Comparison of ENCODE assay signal across 22 cellular contexts in the genomic region with DNA sequence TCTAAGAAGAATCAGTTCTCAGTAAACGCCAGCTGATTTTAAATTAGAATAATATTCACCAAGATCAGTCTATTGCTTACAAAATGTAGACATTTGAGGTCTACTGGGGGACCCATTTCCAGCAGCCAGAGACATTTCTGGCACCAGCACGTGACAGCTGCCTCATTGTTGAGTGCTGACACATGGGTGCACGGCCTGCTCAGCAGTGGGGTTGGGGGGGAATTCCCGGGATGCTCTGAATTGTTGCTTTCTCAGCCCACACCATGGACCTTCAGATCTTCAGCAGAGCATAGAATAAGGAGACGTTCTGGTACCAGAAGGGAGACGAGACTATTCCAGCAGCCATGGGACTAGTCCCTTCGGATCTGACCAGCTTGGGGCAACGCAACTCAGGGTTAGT. TPM values are rescaled to one million over a fixed set of nuclear protein-coding genes. Genes with fewer than 3 reads are reported as not detected.
"Had no signal": no experiment of that assay in that cellular context is flagged by ENCODE, and none has a peak within 500 bp of the region (broad histone marks: within the 10 kb centered on the region; RNA-seq: fewer than 3 reads in every experiment).

No MANE protein-coding gene starts in this region.

- H3K27ac ChIP-seq: body of pancreas, epithelial cell of prostate, gastroesophageal sphincter, hepatocyte, lower lobe of right lung, neutrophil, transverse colon had no signal

- H3K4me1 ChIP-seq: body of pancreas, gastroesophageal sphincter, transverse colon had no signal

- H2AFZ ChIP-seq: hepatocyte had no signal

- H3K4me2 ChIP-seq: hepatocyte, smooth muscle cell had no signal

- H3K27ac Mint-ChIP-seq: activated CD8-positive, alpha-beta T cell treated with anti-CD3 and anti-CD28 coated beads, Interleukin-2, amount 10 ng/mL, durations not matched to agents 7 days and 5 days; activated naive CD4-positive, alpha-beta T cell treated with anti-CD3 and anti-CD28 coated beads for 36 hours; dendritic cell treated with granulocyte-macrophage colony-stimulating factor and Interleukin-4, amounts not matched to agents 40 ng/mL and 50 ng/mL, for 4 days; effector memory CD8-positive, alpha-beta T cell; naive thymus-derived CD4-positive, alpha-beta T cell; stimulated activated memory B cell treated with anti-CD40 and anti-IgM and Interleukin-4, amounts not matched to agents 10 μg/mL and 1 μg/mL and 100 μg/mL, for 72 hours; WTC11 had no signal

- H3K27me3 Mint-ChIP-seq: dendritic cell treated with granulocyte-macrophage colony-stimulating factor and Interleukin-4, amounts not matched to agents 40 ng/mL and 50 ng/mL, for 4 days; stimulated activated memory B cell treated with anti-CD40 and anti-IgM and Interleukin-4, amounts not matched to agents 10 μg/mL and 1 μg/mL and 100 μg/mL, for 72 hours had no signal

- H3K79me2 ChIP-seq: hepatocyte had no signal

- ATAC-seq: activated CD8-positive, alpha-beta T cell treated with anti-CD3 and anti-CD28 coated beads, Interleukin-2, amount 10 ng/mL, durations not matched to agents 7 days and 5 days; body of pancreas; effector memory CD8-positive, alpha-beta T cell; gastroesophageal sphincter; left cardiac atrium; lower lobe of right lung; naive thymus-derived CD4-positive, alpha-beta T cell; right cardiac atrium; stimulated activated memory B cell treated with anti-CD40 and anti-IgM and Interleukin-4, amounts not matched to agents 10 μg/mL and 1 μg/mL and 100 μg/mL, for 72 hours; WTC11 had no signal

- H3K9me3 ChIP-seq: body of pancreas, lower lobe of right lung, neutrophil, transverse colon had no signal

- H3K36me3 ChIP-seq: gastroesophageal sphincter, lower lobe of right lung, neutrophil, transverse colon had no signal

- DNase-seq: activated CD4-positive, alpha-beta T cell treated with anti-CD3 and anti-CD28 coated beads for 48 hours; activated CD8-positive, alpha-beta T cell treated with anti-CD3 and anti-CD28 coated beads, Interleukin-2, amount 10 ng/mL, durations not matched to agents 7 days and 5 days; activated naive CD4-positive, alpha-beta T cell treated with anti-CD3 and anti-CD28 coated beads for 36 hours; body of pancreas; effector memory CD8-positive, alpha-beta T cell; left cardiac atrium; lower lobe of right lung; midbrain; naive thymus-derived CD4-positive, alpha-beta T cell; posterior cingulate gyrus; right cardiac atrium; transverse colon had no signal

- H3K4me3 ChIP-seq: body of pancreas, gastroesophageal sphincter, hepatocyte, lower lobe of right lung, smooth muscle cell, transverse colon had no signal

- H3K4me3 Mint-ChIP-seq: activated CD8-positive, alpha-beta T cell treated with anti-CD3 and anti-CD28 coated beads, Interleukin-2, amount 10 ng/mL, durations not matched to agents 7 days and 5 days; activated naive CD4-positive, alpha-beta T cell treated with anti-CD3 and anti-CD28 coated beads for 36 hours; central memory CD8-positive, alpha-beta T cell; dendritic cell treated with granulocyte-macrophage colony-stimulating factor and Interleukin-4, amounts not matched to agents 40 ng/mL and 50 ng/mL, for 4 days; effector memory CD8-positive, alpha-beta T cell; naive thymus-derived CD4-positive, alpha-beta T cell; stimulated activated memory B cell treated with anti-CD40 and anti-IgM and Interleukin-4, amounts not matched to agents 10 μg/mL and 1 μg/mL and 100 μg/mL, for 72 hours; WTC11 had no signal

- H3K4me1 Mint-ChIP-seq: central memory CD8-positive, alpha-beta T cell; stimulated activated memory B cell treated with anti-CD40 and anti-IgM and Interleukin-4, amounts not matched to agents 10 μg/mL and 1 μg/mL and 100 μg/mL, for 72 hours had no signal

- H3K27me3 ChIP-seq: body of pancreas, gastroesophageal sphincter, hepatocyte, neutrophil, transverse colon had no signal

RNA-seq across cellular contexts. Expression of a gene that starts 18.3 kb away (rescaled TPM):
- total RNA-seq: activated CD8-positive, alpha-beta T cell treated with anti-CD3 and anti-CD28 coated beads, Interleukin-2, amount 10 ng/mL, durations not matched to agents 7 days and 5 days; activated naive CD4-positive, alpha-beta T cell treated with anti-CD3 and anti-CD28 coated beads for 36 hours; gastroesophageal sphincter; left cardiac atrium; right cardiac atrium; smooth muscle cell; T-helper 1 cell treated with Interleukin-12 subunit alpha and Interleukin-12 subunit beta and Interleukin-4 antibody, amounts not matched to agents 30 ng/mL and 1 ng/mL, for 36 hours; WTC11 had no signal
